Comparison of ENCODE assay signal across 27 cellular contexts in the genomic region with DNA sequence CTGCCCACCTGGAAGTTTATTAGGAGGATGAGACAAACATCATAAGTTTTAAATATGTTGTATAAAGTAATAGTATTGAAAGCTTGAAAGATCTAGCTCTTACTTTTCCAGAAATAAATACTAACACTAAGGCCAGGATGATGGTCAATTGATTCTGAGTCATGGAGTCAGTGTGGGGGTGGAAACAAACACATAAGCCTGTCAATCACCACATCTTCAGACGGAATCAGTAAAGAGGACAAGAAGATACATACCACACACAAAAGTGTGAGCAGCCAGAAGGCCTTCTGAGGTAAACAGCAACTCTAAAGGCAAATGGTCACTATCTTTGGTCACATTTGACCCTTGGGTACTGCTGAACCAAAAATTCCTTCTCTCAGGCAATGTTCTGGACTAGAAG.
"Had no signal": no experiment of that assay in that cellular context is flagged by ENCODE, and none has a peak within 500 bp of the region (broad histone marks: within the 10 kb centered on the region; RNA-seq: fewer than 3 reads in every experiment).

No MANE protein-coding gene starts in this region.

- DNase-seq: stimulated activated CD4-positive, alpha-beta T cell treated with anti-CD3 and anti-CD28 coated beads, Interleukin-2, amount 100 ng/mL, for 48 hours; stimulated activated CD4-positive, alpha-beta T cell treated with anti-CD3 and anti-CD28 coated beads, Interleukin-4, amount 100 ng/mL, for 1 hour; stimulated activated CD4-positive, alpha-beta T cell treated with anti-CD3 and anti-CD28 coated beads, Interleukin-4, amount 100 ng/mL, for 24 hours; stimulated activated CD4-positive, alpha-beta T cell treated with anti-CD3 and anti-CD28 coated beads, Interleukin-4, amount 100 ng/mL, for 4 hours; stimulated activated CD8-positive, alpha-beta memory T cell treated with anti-CD3 and anti-CD28 coated beads, Interleukin-4, amount 100 ng/mL, for 48 hours; stimulated activated naive B cell treated with anti-CD40 and anti-IgM and Interleukin-4, amounts not matched to agents 10 μg/mL and 1 μg/mL and 100 μg/mL, for 72 hours; stimulated activated naive CD4-positive, alpha-beta T cell; stimulated activated naive CD4-positive, alpha-beta T cell treated with Interleukin-2 at 50 U/mL for 16 hours; stimulated activated naive CD8-positive, alpha-beta T cell treated with anti-CD3 and anti-CD28 coated beads, Interleukin-15, amount 100 ng/mL, for 72 hours; stimulated activated naive CD8-positive, alpha-beta T cell treated with anti-CD3 and anti-CD28 coated beads, Interleukin-15, Interleukin-2, amounts not matched to agents 100 U/mL and 50 U/mL, for 24 hours; stomach; substantia nigra; testis; thyroid gland; tibial artery; transverse colon; trophoblast cell; upper lobe of left lung; upper lobe of right lung; uterus had no signal

- H3K9me3 ChIP-seq: stomach, suprapubic skin, testis, thoracic aorta, thyroid gland, tibial artery, tibial nerve, transverse colon, upper lobe of left lung, upper lobe of right lung, uterus, vagina had no signal

- H3K4me3 ChIP-seq: stomach, suprapubic skin, testis, thoracic aorta, thyroid gland, tibial artery, tibial nerve, transverse colon, upper lobe of left lung, upper lobe of right lung, uterus, vagina had no signal

- ATAC-seq: stimulated activated effector memory CD8-positive, alpha-beta T cell treated with anti-CD3 and anti-CD28 coated beads, Interleukin-12 subunit alpha, Interleukin-12 subunit beta, amount 100 ng/mL, for 72 hours; stimulated activated memory B cell treated with anti-CD40 and anti-IgM and Interleukin-4, amounts not matched to agents 10 μg/mL and 1 μg/mL and 100 μg/mL, for 72 hours; stimulated activated naive B cell treated with anti-CD40 and anti-IgM and Interleukin-4, amounts not matched to agents 10 μg/mL and 1 μg/mL and 100 μg/mL, for 72 hours; stimulated activated naive CD8-positive, alpha-beta T cell treated with anti-CD3 and anti-CD28 coated beads, Interleukin-15, amount 100 ng/mL, for 72 hours; stimulated activated naive CD8-positive, alpha-beta T cell treated with anti-CD3 and anti-CD28 coated beads, Interleukin-15, Interleukin-2, amounts not matched to agents 100 U/mL and 50 U/mL, for 24 hours; upper lobe of right lung had no signal

- H3K27ac ChIP-seq: stomach, suprapubic skin, testis, thoracic aorta, thyroid gland, tibial artery, tibial nerve, transverse colon, upper lobe of left lung, upper lobe of right lung, uterus, vagina had no signal

- H3K27me3 ChIP-seq: stomach, suprapubic skin, testis, thyroid gland, tibial artery, tibial nerve, transverse colon, upper lobe of left lung, upper lobe of right lung, uterus, vagina had no signal

- H3K36me3 ChIP-seq: stomach, suprapubic skin, thoracic aorta, thyroid gland, tibial artery, tibial nerve, transverse colon, upper lobe of left lung, upper lobe of right lung, uterus, vagina had no signal

- H3K4me1 ChIP-seq: suprapubic skin, testis, thyroid gland, tibial artery, tibial nerve, transverse colon, upper lobe of left lung, upper lobe of right lung, uterus, vagina had no signal

- FAIRE-seq: urothelium cell line had no signal
